1 cellular context compared by ENCODE assay signal in the genomic region with DNA sequence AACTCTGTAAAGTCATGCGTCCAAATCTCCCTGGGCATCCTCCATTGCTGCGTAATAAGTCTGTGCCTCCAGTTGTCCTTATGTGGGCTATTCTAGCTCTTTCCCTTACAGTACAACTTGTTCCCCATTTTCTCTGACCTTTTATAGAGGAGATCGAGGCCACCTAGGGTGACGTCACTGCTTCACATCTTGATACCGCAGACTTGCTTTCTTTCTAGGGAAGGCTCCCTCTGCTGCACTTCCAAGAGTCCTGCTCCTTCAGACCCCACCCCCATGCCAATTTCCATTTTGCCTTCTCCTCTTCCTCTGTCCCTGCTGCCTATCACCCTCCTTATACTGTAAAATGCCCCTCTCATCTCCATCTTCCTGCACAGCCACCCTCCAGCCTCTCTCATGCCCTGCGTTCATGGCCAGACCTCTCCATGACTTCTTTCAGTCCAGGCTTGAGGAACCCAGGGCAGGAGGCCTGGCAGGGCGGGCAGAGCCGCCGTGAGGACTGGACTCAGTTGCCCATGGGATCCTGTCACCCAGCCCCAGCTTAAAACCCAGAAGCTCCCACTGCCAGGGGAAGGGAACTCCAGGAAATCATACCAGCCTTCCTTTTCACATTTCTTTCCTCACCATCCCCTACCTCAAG.
A peak's percentile ranks its signal among the peaks of the same experiment; 100 is the strongest.
TF ChIP-seq lines count a peak whose summit lies in the region.

No MANE protein-coding gene starts in this region.

TF ChIP-seq in HEK293, 187 proteins besides CTCF, POLR2A, EP300 and RAD21:
- TF ChIP-seq ZNF629 (tag by site-specific recombination; IDR thresholded peaks at IDR 0.05): peak; percentile 47; the same call in 1 of the 2 replicates
- no peak for TF ChIP-seq ZSCAN30 (tag by site-specific recombination; IDR thresholded peaks at IDR 0.05)
- TF ChIP-seq, protein P1, sequence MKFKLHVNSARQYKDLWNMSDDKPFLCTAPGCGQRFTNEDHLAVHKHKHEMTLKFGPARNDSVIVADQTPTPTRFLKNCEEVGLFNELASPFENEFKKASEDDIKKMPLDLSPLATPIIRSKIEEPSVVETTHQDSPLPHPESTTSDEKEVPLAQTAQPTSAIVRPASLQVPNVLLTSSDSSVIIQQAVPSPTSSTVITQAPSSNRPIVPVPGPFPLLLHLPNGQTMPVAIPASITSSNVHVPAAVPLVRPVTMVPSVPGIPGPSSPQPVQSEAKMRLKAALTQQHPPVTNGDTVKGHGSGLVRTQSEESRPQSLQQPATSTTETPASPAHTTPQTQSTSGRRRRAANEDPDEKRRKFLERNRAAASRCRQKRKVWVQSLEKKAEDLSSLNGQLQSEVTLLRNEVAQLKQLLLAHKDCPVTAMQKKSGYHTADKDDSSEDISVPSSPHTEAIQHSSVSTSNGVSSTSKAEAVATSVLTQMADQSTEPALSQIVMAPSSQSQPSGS (tag by site-specific recombination; IDR thresholded peaks at IDR 0.05; ENCODE audit: low read depth): peak; percentile 96
- TF ChIP-seq, protein P2, sequence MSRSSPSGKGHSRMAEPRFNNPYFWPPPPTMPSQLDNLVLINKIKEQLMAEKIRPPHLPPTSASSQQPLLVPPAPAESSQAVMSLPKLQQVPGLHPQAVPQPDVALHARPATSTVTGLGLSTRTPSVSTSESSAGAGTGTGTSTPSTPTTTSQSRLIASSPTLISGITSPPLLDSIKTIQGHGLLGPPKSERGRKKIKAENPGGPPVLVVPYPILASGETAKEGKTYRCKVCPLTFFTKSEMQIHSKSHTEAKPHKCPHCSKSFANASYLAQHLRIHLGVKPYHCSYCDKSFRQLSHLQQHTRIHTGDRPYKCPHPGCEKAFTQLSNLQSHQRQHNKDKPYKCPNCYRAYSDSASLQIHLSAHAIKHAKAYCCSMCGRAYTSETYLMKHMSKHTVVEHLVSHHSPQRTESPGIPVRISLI (tag by site-specific recombination; IDR thresholded peaks at IDR 0.05): peak; percentile 90; the same call in 1 of the 2 replicates
- no peak for TF ChIP-seq ZNF133 (tag by site-specific recombination; IDR thresholded peaks at IDR 0.05)
